In the genomic region with DNA sequence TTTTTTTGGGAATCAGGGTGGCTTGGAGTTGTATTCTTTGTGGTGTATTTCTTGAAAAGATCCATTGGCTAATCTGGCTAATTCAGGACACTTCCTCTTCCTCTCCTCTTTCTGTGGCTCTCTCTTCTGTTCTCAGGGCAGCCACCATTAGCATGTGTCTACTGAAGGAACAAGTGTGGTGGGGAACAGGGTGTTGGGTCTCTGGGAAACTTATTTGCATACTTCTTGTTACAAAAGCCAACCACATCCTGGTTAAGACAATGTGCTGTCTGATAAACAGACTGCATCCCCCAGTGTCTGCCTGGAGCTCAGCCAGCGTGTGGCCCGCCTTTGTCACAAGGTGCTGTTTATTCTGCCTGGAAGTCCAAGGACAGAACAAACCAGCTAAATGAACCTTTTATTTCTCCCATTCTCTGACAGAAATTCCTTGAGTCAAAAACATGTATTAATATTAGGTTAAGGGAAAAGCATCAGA, we compare ENCODE assay signal across 8 cellular contexts.
DNase-seq lines count a peak whose midpoint lies in the region; ATAC-seq, FAIRE-seq and TF ChIP-seq lines count a peak whose summit lies in the region.

No MANE protein-coding gene starts in this region.

- dilution Hi-C loops in endothelial cell of umbilical vein (cut with MboI; ENCODE audit: extremely low pct_ligation_motif_present, low sequenced_read_pairs): no loop called here

- no peaks in the 10 kb centered on the region for H3K9me3 ChIP-seq in endothelial cell of umbilical vein (replicated peaks; ENCODE audit: control insufficient read depth, insufficient read depth, low read length)
- no peaks in the 10 kb centered on the region for H3K9me3 ChIP-seq in mucosa of rectum (ENCODE audit: control insufficient read depth in 2 of 2, low read length in 2 of 2)
- H3K9me3 ChIP-seq in thyroid gland: no peaks in the 10 kb centered on the region

- no peaks in the 10 kb centered on the region for H3K9me1 ChIP-seq in endothelial cell of umbilical vein (replicated peaks; ENCODE audit: control insufficient read depth, extremely low read depth, insufficient read depth, low read length)

- H3K4me1 ChIP-seq in endothelial cell of umbilical vein (ENCODE audit: control insufficient read depth, extremely low read depth, insufficient read depth, low read length) (peaks cover 23% of the 10 kb centered on the region), mucosa of rectum (ENCODE audit: control insufficient read depth in 2 of 2, insufficient read depth in 2 of 2, low read length in 2 of 2) (peaks cover 19 to 33% of the 10 kb centered on the region in 2 donors), thyroid gland (peaks cover 0 to 4% of the 10 kb centered on the region in 2 donors)

- TF ChIP-seq CTCF in GM13977 (IDR thresholded peaks at IDR 0.05; ENCODE audit: extremely low read depth, insufficient read depth, missing control alignments) (peak; percentile 12), endothelial cell of umbilical vein (IDR thresholded peaks at IDR 0.05; ENCODE audit: extremely low read depth in 1 of 2, insufficient read depth in 1 of 2, low read depth in 1 of 2, low read length in 2 of 2) (no peak), thyroid gland (IDR thresholded peaks at IDR 0.05) (no peak)
- TF ChIP-seq CTCF in activated CD8-positive, alpha-beta T cell treated with anti-CD3 and anti-CD28 coated beads for 36 hours (IDR thresholded peaks at IDR 0.05): no peak

- H3K27ac ChIP-seq in endothelial cell of umbilical vein (ENCODE audit: insufficient read depth, low read depth, low read length) (peak overlapping the region; percentile 73), mucosa of rectum (ENCODE audit: low read depth in 2 of 2, low read length in 2 of 2) (peak overlapping the region; percentile 67 to 83), thyroid gland (peak overlapping the region in 1 of 3 donors; percentile 65)

- H3K9me3 Mint-ChIP-seq in activated CD8-positive, alpha-beta T cell treated with anti-CD3 and anti-CD28 coated beads for 36 hours: peaks cover 6% of the 10 kb centered on the region

- peak; percentile 93 for ATAC-seq in activated CD8-positive, alpha-beta T cell treated with anti-CD3 and anti-CD28 coated beads for 36 hours

- POLR2A ChIA-PET in activated CD8-positive, alpha-beta T cell treated with anti-CD3 and anti-CD28 coated beads for 36 hours (lab: Charles Lee): no interaction called here
- POLR2A ChIA-PET in endothelial cell of umbilical vein (lab: Charles Lee): no interaction called here

- peak overlapping the region; percentile 5 for H3K4me3 Mint-ChIP-seq in activated CD8-positive, alpha-beta T cell treated with anti-CD3 and anti-CD28 coated beads for 36 hours

- H3K9ac ChIP-seq in endothelial cell of umbilical vein (replicated peaks; ENCODE audit: extremely low read depth, insufficient read depth, low read length) (peak overlapping the region; percentile 61), mucosa of rectum (ENCODE audit: low read depth in 1 of 2, low read length in 2 of 2) (peak overlapping the region in 1 of 2 donors; percentile 44)

- H3K36me3 ChIP-seq in endothelial cell of umbilical vein (ENCODE audit: control insufficient read depth in 2 of 2, extremely low read depth in 1 of 2, insufficient read depth in 2 of 2, low read length in 2 of 2): no peaks in the 10 kb centered on the region
- no peaks in the 10 kb centered on the region for H3K36me3 ChIP-seq in mucosa of rectum (ENCODE audit: control insufficient read depth in 2 of 2, insufficient read depth in 2 of 2, low read length in 2 of 2)
- H3K36me3 ChIP-seq in thyroid gland: no peaks in the 10 kb centered on the region

- peaks cover 3% of the 10 kb centered on the region for H3K36me3 Mint-ChIP-seq in activated CD8-positive, alpha-beta T cell treated with anti-CD3 and anti-CD28 coated beads for 36 hours (ENCODE audit: low read depth)

- no peaks in the 10 kb centered on the region for H4K20me1 ChIP-seq in endothelial cell of umbilical vein (replicated peaks; ENCODE audit: control insufficient read depth, extremely low read depth, insufficient read depth, low read length)

- TF ChIP-seq POLR2A in endothelial cell of umbilical vein (IDR thresholded peaks at IDR 0.05; ENCODE audit: low read depth, low read length): no peak
- TF ChIP-seq POLR2A in thyroid gland (IDR thresholded peaks at IDR 0.05): no peak

- H3K27me3 ChIP-seq in endothelial cell of umbilical vein (ENCODE audit: control insufficient read depth in 2 of 2, insufficient read depth in 2 of 2, low read length in 2 of 2) (no peaks in the 10 kb centered on the region), mucosa of rectum (ENCODE audit: control insufficient read depth in 2 of 2, insufficient read depth in 2 of 2, low read length in 2 of 2) (no peaks in the 10 kb centered on the region), thyroid gland (no peaks in the 10 kb centered on the region)

- peak overlapping the region; percentile 87 for H3K27ac Mint-ChIP-seq in activated CD8-positive, alpha-beta T cell treated with anti-CD3 and anti-CD28 coated beads for 36 hours

- peak overlapping the region; percentile 12 for H2AFZ ChIP-seq in endothelial cell of umbilical vein (ENCODE audit: low read depth, low read length)

- no TSS peak for BruUV-seq in endothelial cell of umbilical vein (replicated peaks; lab: Mats Ljungman, UMichigan)

- H3K27me3 Mint-ChIP-seq in activated CD8-positive, alpha-beta T cell treated with anti-CD3 and anti-CD28 coated beads for 36 hours: no peaks in the 10 kb centered on the region

- in situ Hi-C loops in GM13977 (cut with MboI; ENCODE audit: low pct_unique_long_range_greater_than_20kb, low sequenced_read_pairs, unreplicated experiment): no loop called here

- peak overlapping the region; percentile 36 for H3K4me2 ChIP-seq in endothelial cell of umbilical vein (ENCODE audit: insufficient read depth, low read length)

- CTCF ChIA-PET in activated CD8-positive, alpha-beta T cell treated with anti-CD3 and anti-CD28 coated beads for 36 hours (lab: Charles Lee): interaction anchor here (1.1 kb wide), 1 partner anchor 36 kb away, joined by 3 read pairs; no protein-coding TSS in a partner anchor
- CTCF ChIA-PET in endothelial cell of umbilical vein (lab: Charles Lee): interaction anchor here (0.8 to 1.8 kb wide), 4 partner anchors 12 to 61 kb away, joined by 3 to 4 read pairs (median 4); no protein-coding TSS in a partner anchor

- H3K4me3 ChIP-seq in endothelial cell of umbilical vein (replicated peaks in 1 of 3; ENCODE audit: insufficient read depth in 1 of 3, low read depth in 1 of 3, low read length in 3 of 3): no peak overlapping the region
- H3K4me3 ChIP-seq in mucosa of rectum (ENCODE audit: low read length in 2 of 2): peak overlapping the region in 1 of 2 donors; percentile 29
- no peak overlapping the region for H3K4me3 ChIP-seq in thyroid gland (replicated peaks in 1 of 3)

- H3K4me1 Mint-ChIP-seq in activated CD8-positive, alpha-beta T cell treated with anti-CD3 and anti-CD28 coated beads for 36 hours (ENCODE audit: low read depth): peaks cover 54% of the 10 kb centered on the region

- H3K79me2 ChIP-seq in endothelial cell of umbilical vein (ENCODE audit: control insufficient read depth, insufficient read depth, low read length): no peaks in the 10 kb centered on the region

- DNase-seq in GM13977 (ENCODE audit: low spot score) (peak; percentile 39), H4 (ENCODE audit: low spot score) (peak; percentile 88), M059J (ENCODE audit: low read depth) (peak; percentile 55), endothelial cell of umbilical vein (ENCODE audit: low read depth, low spot score) (peak; percentile 94), thyroid gland (peak; percentile 40 to 62), HPDE6-E6E7 (ENCODE audit: extremely low spot score) (no peak)
- peak; percentile 82 for DNase-seq in activated CD8-positive, alpha-beta T cell treated with anti-CD3 and anti-CD28 coated beads for 36 hours

- FAIRE-seq in endothelial cell of umbilical vein (lab: Jason Lieb, UNC): peak; percentile 81

- intact Hi-C loops in activated CD8-positive, alpha-beta T cell treated with anti-CD3 and anti-CD28 coated beads for 36 hours (cut with micrococcal nuclease): loop anchor here (5.0 kb wide), 1 partner anchor 72 kb away; no protein-coding TSS in a partner anchor
- intact Hi-C loops in endothelial cell of umbilical vein (cut with micrococcal nuclease) (loop anchor here (1.0 kb wide), 2 partner anchors 17 to 201 kb away; no protein-coding TSS in a partner anchor), thyroid gland (cut with DNase I) (no loop called here)

- 31 to 53% methylated on average over 2 of the region's 2 CpGs for WGBS in thyroid gland, 2 donors

TF ChIP-seq in endothelial cell of umbilical vein, 7 proteins besides CTCF, POLR2A, EP300 and RAD21:
- no peak for TF ChIP-seq POLR2AphosphoS5 (IDR thresholded peaks at IDR 0.05; ENCODE audit: insufficient read depth, low read depth, low read length)
TF ChIP-seq in endothelial cell of umbilical vein: peak in this region for 0.
